8 cellular contexts compared by ENCODE assay signal in the genomic region with DNA sequence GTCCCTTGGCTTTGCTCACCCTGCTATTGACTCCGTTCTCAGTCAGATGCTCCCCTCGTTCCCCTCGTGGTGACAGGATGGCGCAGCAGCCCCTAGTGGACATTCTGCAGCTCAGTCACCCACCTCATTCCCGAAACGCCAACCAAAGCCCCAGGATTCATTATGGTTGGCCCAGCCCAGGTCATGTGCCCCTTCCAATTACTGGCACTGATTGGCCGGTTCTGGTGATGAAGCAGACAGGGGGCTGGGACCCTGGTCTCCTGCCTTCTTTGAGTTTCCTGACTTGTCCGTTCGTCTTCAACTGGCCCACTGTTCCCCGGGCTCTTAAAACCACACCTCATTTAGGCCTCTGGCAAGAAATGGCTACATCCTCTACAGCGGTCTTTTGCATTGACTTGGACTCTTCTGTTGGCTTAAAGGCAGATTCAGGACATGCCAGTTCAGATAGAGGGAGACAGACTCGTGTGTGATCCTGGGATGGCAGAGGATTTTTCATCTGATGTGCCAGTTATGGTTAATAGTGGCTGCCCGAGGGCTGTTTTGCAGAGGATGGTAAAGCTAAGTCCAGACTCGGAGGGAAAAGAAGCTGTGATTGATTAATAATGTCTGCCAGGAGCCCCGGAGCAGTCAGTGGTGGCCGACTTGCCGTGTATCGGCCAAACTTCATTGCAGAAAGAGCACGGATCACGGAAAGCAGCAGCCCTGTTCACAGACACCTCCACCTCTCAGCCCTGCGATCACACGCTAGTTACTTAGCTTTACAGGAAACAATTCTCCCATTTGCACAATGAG. TPM values are rescaled to one million over a fixed set of nuclear protein-coding genes. Genes with fewer than 3 reads are reported as not detected.
DNase-seq lines count a peak whose midpoint lies in the region; TF ChIP-seq lines count a peak whose summit lies in the region.

No MANE protein-coding gene starts in this region.

- H3K27me3 ChIP-seq in fibroblast of lung (ENCODE audit: control insufficient read depth, insufficient read depth, low read length), result no peaks in the 10 kb centered on the region

- no peak overlapping the region for H3K4me2 ChIP-seq in fibroblast of lung (ENCODE audit: extremely low read depth, insufficient read depth, low read length)

- H3K4me3 ChIP-seq in fibroblast of lung (replicated peaks in 1 of 4; ENCODE audit: control extremely low read depth in 1 of 4, insufficient read depth in 1 of 4, low read depth in 3 of 4, low read length in 4 of 4), result peak overlapping the region in 1 of 4 experiments; percentile 48
- no peak overlapping the region for H3K4me3 ChIP-seq in lower leg skin (ENCODE audit: low read depth, poor library complexity, severe bottlenecking)

- intact Hi-C loops in activated T-helper 1 cell treated with anti-CD3 and anti-CD28 coated beads, Interleukin-12 subunit alpha, Interleukin-12 subunit beta, Interleukin-2, Interleukin-4 antibody, amounts not matched to agents 30 ng/mL and 10 ng/mL and 1 ng/mL, durations not matched to agents 14 hours and 24 hours and 36 hours (cut with micrococcal nuclease), result no loop called here
- intact Hi-C loops in lower leg skin (cut with DNase I; ENCODE audit: low total_unique reads), result no loop called here

- no peaks in the 10 kb centered on the region for H4K20me1 ChIP-seq in fibroblast of lung (ENCODE audit: control insufficient read depth, extremely low read depth, insufficient read depth, low read length)

- no peaks in the 10 kb centered on the region for H3K36me3 Mint-ChIP-seq in activated T-helper 1 cell treated with anti-CD3 and anti-CD28 coated beads, Interleukin-12 subunit alpha, Interleukin-12 subunit beta, Interleukin-2, Interleukin-4 antibody, amounts not matched to agents 30 ng/mL and 10 ng/mL and 1 ng/mL, durations not matched to agents 14 hours and 24 hours and 36 hours (ENCODE audit: low read depth)

- peak in 1 of 2 donors; percentile 52 for TF ChIP-seq CTCF in fibroblast of lung (conservative IDR thresholded peaks at IDR 0.05 in 1 of 2, IDR thresholded peaks at IDR 0.05 in 1 of 2; ENCODE audit: low read depth in 1 of 2, low read length in 2 of 2)
- TF ChIP-seq CTCF in lower leg skin (IDR thresholded peaks at IDR 0.05), result no peak

- H3K9me3 Mint-ChIP-seq in activated T-helper 1 cell treated with anti-CD3 and anti-CD28 coated beads, Interleukin-12 subunit alpha, Interleukin-12 subunit beta, Interleukin-2, Interleukin-4 antibody, amounts not matched to agents 30 ng/mL and 10 ng/mL and 1 ng/mL, durations not matched to agents 14 hours and 24 hours and 36 hours, result peaks cover 9% of the 10 kb centered on the region

- no peak overlapping the region for H3K4me3 Mint-ChIP-seq in activated T-helper 1 cell treated with anti-CD3 and anti-CD28 coated beads, Interleukin-12 subunit alpha, Interleukin-12 subunit beta, Interleukin-2, Interleukin-4 antibody, amounts not matched to agents 30 ng/mL and 10 ng/mL and 1 ng/mL, durations not matched to agents 14 hours and 24 hours and 36 hours

- DNase-seq in activated T-helper 1 cell treated with Interleukin-2 at 50 U/mL for 16 hours (ENCODE audit: low read depth) (peak; percentile 20), fibroblast of lung (ENCODE audit: low read depth in 2 of 2) (peak; percentile 76 to 86), occipital lobe (lab: John Stamatoyannopoulos, UW) (peak; percentile 80), NCI-H2171 (lab: John Stamatoyannopoulos, UW) (no peak), lower leg skin (ENCODE audit: low spot score in 2 of 2) (no peak), NCI-H2107 (lab: John Stamatoyannopoulos, UW) (no peak)
- no peak for DNase-seq in activated T-helper 1 cell treated with anti-CD3 and anti-CD28 coated beads, Interleukin-12 subunit alpha, Interleukin-12 subunit beta, Interleukin-2, Interleukin-4 antibody, amounts not matched to agents 30 ng/mL and 10 ng/mL and 1 ng/mL, durations not matched to agents 14 hours and 24 hours and 36 hours (ENCODE audit: low spot score)
- DNase-seq in activated CD8-positive, alpha-beta memory T cell treated with anti-CD3 and anti-CD28 coated beads, Interleukin-2, amount 50 U/mL, for 1 hour (ENCODE audit: extremely low read depth), result peak; percentile 12

- H3K79me2 ChIP-seq in fibroblast of lung (ENCODE audit: control insufficient read depth, insufficient read depth, low read length), result no peaks in the 10 kb centered on the region

- no peaks in the 10 kb centered on the region for H3K36me3 ChIP-seq in fibroblast of lung (ENCODE audit: control insufficient read depth, insufficient read depth, low read length)

- H3K4me1 ChIP-seq in fibroblast of lung (ENCODE audit: control insufficient read depth, extremely low read depth, insufficient read depth, low read length), result no peaks in the 10 kb centered on the region

- no peak for TF ChIP-seq POLR2A in lower leg skin (IDR thresholded peaks at IDR 0.05)

- no peak overlapping the region for H3K27ac Mint-ChIP-seq in activated T-helper 1 cell treated with anti-CD3 and anti-CD28 coated beads, Interleukin-12 subunit alpha, Interleukin-12 subunit beta, Interleukin-2, Interleukin-4 antibody, amounts not matched to agents 30 ng/mL and 10 ng/mL and 1 ng/mL, durations not matched to agents 14 hours and 24 hours and 36 hours

- H3K9me3 ChIP-seq in fibroblast of lung (ENCODE audit: control insufficient read depth, insufficient read depth, low read depth, low read length), result no peaks in the 10 kb centered on the region

- no peak overlapping the region for H3K27ac ChIP-seq in fibroblast of lung (ENCODE audit: insufficient read depth, low read length)

- no peaks in the 10 kb centered on the region for H3K4me1 Mint-ChIP-seq in activated T-helper 1 cell treated with anti-CD3 and anti-CD28 coated beads, Interleukin-12 subunit alpha, Interleukin-12 subunit beta, Interleukin-2, Interleukin-4 antibody, amounts not matched to agents 30 ng/mL and 10 ng/mL and 1 ng/mL, durations not matched to agents 14 hours and 24 hours and 36 hours (ENCODE audit: low read depth)

- WGBS in lower leg skin, 2 donors, result 43 to 81% methylated on average over 22 of the region's 22 CpGs

- peaks cover 14% of the 10 kb centered on the region for H3K27me3 Mint-ChIP-seq in activated T-helper 1 cell treated with anti-CD3 and anti-CD28 coated beads, Interleukin-12 subunit alpha, Interleukin-12 subunit beta, Interleukin-2, Interleukin-4 antibody, amounts not matched to agents 30 ng/mL and 10 ng/mL and 1 ng/mL, durations not matched to agents 14 hours and 24 hours and 36 hours (ENCODE audit: insufficient read depth)

- no peak overlapping the region for H2AFZ ChIP-seq in fibroblast of lung (ENCODE audit: low read length)

- H3K9ac ChIP-seq in fibroblast of lung (ENCODE audit: insufficient read depth, low read length), result no peak overlapping the region

RNA-seq across cellular contexts. Expression of gene LSM3, which starts 37.8 kb away (rescaled TPM):
- 15.6 and 15.8 TPM in 2 replicates for total RNA-seq in activated T-helper 1 cell treated with anti-CD3 and anti-CD28 coated beads, Interleukin-12 subunit alpha, Interleukin-12 subunit beta, Interleukin-2, Interleukin-4 antibody, amounts not matched to agents 30 ng/mL and 10 ng/mL and 1 ng/mL, durations not matched to agents 14 hours and 24 hours and 36 hours
- total RNA-seq in fibroblast of lung (5.1 and 5.9 TPM in 2 replicates), occipital lobe (11.1 TPM), lower leg skin (10 to 100 TPM in 1 of 4 donors, 1 to 10 TPM in 3; 7.6 to 11.4 (median 8.2) TPM)
- 14.9 and 20.0 TPM in 2 replicates for polyA plus RNA-seq in fibroblast of lung
- polyA plus RNA-seq in fibroblast of lung (2012), result 17.8 and 21.3 TPM in 2 replicates
- 0.44 and 3.1 TPM in 2 replicates for polyA minus RNA-seq in fibroblast of lung (ENCODE audit: low replicate concordance)

RNA-seq across cellular contexts. Expression of gene XPC, which starts 38.1 kb away (rescaled TPM):
- total RNA-seq in activated T-helper 1 cell treated with anti-CD3 and anti-CD28 coated beads, Interleukin-12 subunit alpha, Interleukin-12 subunit beta, Interleukin-2, Interleukin-4 antibody, amounts not matched to agents 30 ng/mL and 10 ng/mL and 1 ng/mL, durations not matched to agents 14 hours and 24 hours and 36 hours, result 34.1 and 35.9 TPM in 2 replicates
- total RNA-seq in fibroblast of lung (64.5 and 95.6 TPM in 2 replicates), occipital lobe (10.6 TPM), lower leg skin (100 to 1,000 TPM in 1 of 4 donors, 10 to 100 TPM in 3; 50.6 to 110 (median 76.2) TPM)
- 18.4 and 19.0 TPM in 2 replicates for polyA plus RNA-seq in fibroblast of lung
- polyA plus RNA-seq in fibroblast of lung (2012), result 25.8 and 29.0 TPM in 2 replicates
- 24.4 and 26.2 TPM in 2 replicates for polyA minus RNA-seq in fibroblast of lung (ENCODE audit: low replicate concordance)

Comparison
In these comparisons a context has a peak if more than half of its experiments do, and no peak if none do; other contexts are left out.
1. DNase-seq: peak in activated T-helper 1 cell treated with Interleukin-2 at 50 U/mL for 16 hours (single experiment), activated CD8-positive, alpha-beta memory T cell treated with anti-CD3 and anti-CD28 coated beads, Interleukin-2, amount 50 U/mL, for 1 hour (single experiment), fibroblast of lung (2 of 2) and occipital lobe (single experiment); none in activated T-helper 1 cell treated with anti-CD3 and anti-CD28 coated beads, Interleukin-12 subunit alpha, Interleukin-12 subunit beta, Interleukin-2, Interleukin-4 antibody, amounts not matched to agents 30 ng/mL and 10 ng/mL and 1 ng/mL, durations not matched to agents 14 hours and 24 hours and 36 hours (single experiment), NCI-H2171 (single experiment), lower leg skin (0 of 2) and NCI-H2107 (single experiment).